8 cellular contexts compared by ENCODE assay signal in genomic region chr2:238847841-238848565, GRCh38. TPM values are rescaled to one million over a fixed set of nuclear protein-coding genes. Genes with fewer than 3 reads are reported as not detected.
DNase-seq lines count a peak whose midpoint lies in the region; ATAC-seq and TF ChIP-seq lines count a peak whose summit lies in the region.
"Had no signal": no experiment of that assay in that cellular context is flagged by ENCODE, and none has a peak within 500 bp of the region (broad histone marks: within the 10 kb centered on the region; RNA-seq: fewer than 3 reads in every experiment).

Gene TWIST2 (plus strand): TSS chr2:238848085. CDS start chr2:238848216, 131 bp downstream.

- H3K27ac ChIP-seq in IMR-90 (ENCODE audit: insufficient read depth, low read length) (peak within 1 kb of the TSS; percentile 95), liver (ENCODE audit: low read depth in 1 of 2, low read length in 2 of 2) (peak within 1 kb of the TSS; percentile 16 to 25), thyroid gland (peak within 1 kb of the TSS; percentile 36 to 83 (median 71)), MM.1S (ENCODE audit: low read length) (no peak within 1 kb of the TSS)

- H3K9me2 ChIP-seq in MM.1S (replicated peaks; ENCODE audit: insufficient read depth, low read length): no peaks in the 10 kb centered on the region

- POLR2A ChIA-PET in IMR-90 (lab: Charles Lee; ENCODE audit: unreplicated experiment): interaction anchor here (0.6 to 0.7 kb wide), 4 partner anchors 10 to 1177 kb away, joined by 3 to 5 read pairs (median 3); partner anchors contain the start of gene NDUFA10

- peak within 1 kb of the TSS; percentile 78 for H3K4ac ChIP-seq in IMR-90 (ENCODE audit: low read depth, low read length)

- CTCF ChIA-PET in IMR-90 (lab: Yijun Ruan, JAX): interaction anchor here (0.5 to 3.0 kb wide), 5 partner anchors 12 to 229 kb away, joined by 3 to 12 read pairs (median 3); no protein-coding TSS in a partner anchor

- intact Hi-C loops in IMR-90 (cut with micrococcal nuclease): loop anchor here (2.0 to 5.0 kb wide), 4 partner anchors 49 to 1144 kb away; no protein-coding TSS in a partner anchor
- intact Hi-C loops in thyroid gland (cut with DNase I): no loop called here

- H2AK5ac ChIP-seq in IMR-90 (ENCODE audit: low read depth, low read length): peak within 1 kb of the TSS; percentile 75

- peak within 1 kb of the TSS; percentile 92 for H3K9ac ChIP-seq in IMR-90 (ENCODE audit: low read depth, low read length)
- no peak within 1 kb of the TSS for H3K9ac ChIP-seq in liver (ENCODE audit: low read depth in 1 of 2, low read length in 2 of 2)
- no peak within 1 kb of the TSS for H3K9ac ChIP-seq in MM.1S (ENCODE audit: low read length)

- DNase-seq in IMR-90 (peak; percentile 91), choroid plexus epithelial cell (ENCODE audit: low read depth) (peak; percentile 93), thyroid gland (peak; percentile 21 to 40), MM.1S (no peak)

- H3K56ac ChIP-seq in IMR-90 (ENCODE audit: extremely low read depth, insufficient read depth, low read length): peak within 1 kb of the TSS; percentile 62; the same call in 1 of the 2 replicates

- H3K18ac ChIP-seq in IMR-90 (ENCODE audit: low read depth, low read length): peak within 1 kb of the TSS; percentile 81

- H3K36me3 ChIP-seq in IMR-90 (ENCODE audit: control insufficient read depth, insufficient read depth, low read length) (peaks cover 5% of the 10 kb centered on the region), liver (ENCODE audit: control insufficient read depth in 4 of 4, insufficient read depth in 3 of 4, low read depth in 1 of 4, low read length in 3 of 4) (no peaks in the 10 kb centered on the region), thyroid gland (no peaks in the 10 kb centered on the region), MM.1S (replicated peaks; ENCODE audit: insufficient read depth, low read length) (no peaks in the 10 kb centered on the region)

- H3K4me1 ChIP-seq in IMR-90 (ENCODE audit: control insufficient read depth, insufficient read depth, low read length): peaks cover 17% of the 10 kb centered on the region
- H3K4me1 ChIP-seq in liver (ENCODE audit: control insufficient read depth in 4 of 4, insufficient read depth in 4 of 4, low read length in 3 of 4): peaks cover 15 to 28% (median 18%) of the 10 kb centered on the region in 4 donors
- H3K4me1 ChIP-seq in thyroid gland: peaks cover 12 to 24% of the 10 kb centered on the region in 2 donors
- H3K4me1 ChIP-seq in MM.1S (ENCODE audit: low read length): no peaks in the 10 kb centered on the region

- in situ Hi-C loops in IMR-90 (cut with MboI; ENCODE audit: low sequenced_read_pairs): no loop called here

- peak; percentile 79 for TF ChIP-seq POLR2A in IMR-90 (IDR thresholded peaks at IDR 0.05; ENCODE audit: low read depth, low read length)
- TF ChIP-seq POLR2A in thyroid gland (IDR thresholded peaks at IDR 0.05): peak in 1 of 2 donors; percentile 40

- H3K9me3 ChIP-seq in IMR-90 (ENCODE audit: control insufficient read depth, insufficient read depth, low read length) (no peaks in the 10 kb centered on the region), liver (ENCODE audit: control insufficient read depth in 4 of 4, low read length in 3 of 4) (no peaks in the 10 kb centered on the region), thyroid gland (no peaks in the 10 kb centered on the region), MM.1S (replicated peaks; ENCODE audit: insufficient read depth, low read length) (no peaks in the 10 kb centered on the region)

- H3F3A ChIP-seq in MM.1S (ENCODE audit: insufficient read depth, low read length): no peaks in the 10 kb centered on the region

- dilution Hi-C loops in IMR-90 (cut with HindIII; ENCODE audit: low sequenced_read_pairs, unreplicated experiment): no loop called here

- H3K14ac ChIP-seq in IMR-90 (replicated peaks; ENCODE audit: low read depth, low read length): peak within 1 kb of the TSS; percentile 96

- peak within 1 kb of the TSS; percentile 80 to 82 for H4K8ac ChIP-seq in IMR-90 (ENCODE audit: low read depth in 2 of 2, low read length in 2 of 2)

- H2BK15ac ChIP-seq in IMR-90 (ENCODE audit: low read depth, low read length): peak within 1 kb of the TSS; percentile 12; the same call in 2 of the 3 replicates

- 0% methylated on average over 48 of the region's 79 CpGs; no CpG with 5 or more reads in 1 of the 2 experiments for WGBS in IMR-90 (ENCODE audit: extremely low coverage in 2 of 2, insufficient read length in 1 of 2), 2 experiments
- 4% methylated on average over 79 of the region's 79 CpGs for WGBS in liver
- WGBS in thyroid gland, 2 donors: 2 to 3% methylated on average over 18 to 35 of the region's 79 CpGs

- peak within 1 kb of the TSS; percentile 73 for H3K23ac ChIP-seq in IMR-90 (ENCODE audit: low read depth, low read length)

- H3K27me3 ChIP-seq in IMR-90 (ENCODE audit: control insufficient read depth, insufficient read depth, low read length) (no peaks in the 10 kb centered on the region), liver (ENCODE audit: control insufficient read depth in 4 of 4, insufficient read depth in 4 of 4, low read length in 3 of 4) (peaks cover 0 to 21% (median 13%) of the 10 kb centered on the region in 4 donors), thyroid gland (peaks cover 29% of the 10 kb centered on the region), MM.1S (replicated peaks; ENCODE audit: insufficient read depth, low read length) (peaks cover 24% of the 10 kb centered on the region)

- ATAC-seq in IMR-90 (ENCODE audit: low read depth) (peak; percentile 84), GM21526 (IDR thresholded peaks at IDR 0.05; ENCODE audit: low FRiP score, unreplicated experiment) (no peak), HG02970 (IDR thresholded peaks at IDR 0.05; ENCODE audit: low FRiP score, unreplicated experiment) (no peak)

- TSS peak; percentile 68 for BruUV-seq in IMR-90 (replicated peaks; lab: Mats Ljungman, UMichigan)

- peak within 1 kb of the TSS; percentile 98 for H3K4me2 ChIP-seq in IMR-90 (ENCODE audit: low read depth, low read length)
- H3K4me2 ChIP-seq in MM.1S (ENCODE audit: low read depth, low read length): no peak within 1 kb of the TSS

- H3K9me1 ChIP-seq in IMR-90 (ENCODE audit: insufficient read depth, low read length): peaks cover 2% of the 10 kb centered on the region; the same call in 1 of the 2 replicates

- no peaks in the 10 kb centered on the region for H3K79me2 ChIP-seq in MM.1S (ENCODE audit: low read length)

- no peak within 1 kb of the TSS for H2BK20ac ChIP-seq in IMR-90 (ENCODE audit: low read depth, low read length)

- peak within 1 kb of the TSS; percentile 68; the same call in 1 of the 2 replicates for H2BK120ac ChIP-seq in IMR-90 (ENCODE audit: low read depth, low read length)

- H2AFZ ChIP-seq in IMR-90 (replicated peaks; ENCODE audit: low read length, poor library complexity): peak within 1 kb of the TSS; percentile 95
- no peak within 1 kb of the TSS for H2AFZ ChIP-seq in MM.1S (ENCODE audit: low read length)

- TF ChIP-seq CTCF in IMR-90 (conservative IDR thresholded peaks at IDR 0.05; ENCODE audit: low read depth, low read length) (no peak; the same call in 1 of the 2 replicates), choroid plexus epithelial cell (conservative IDR thresholded peaks at IDR 0.05; ENCODE audit: low read depth, low read length) (peak; percentile 30), liver (IDR thresholded peaks at IDR 0.05; ENCODE audit: low read depth, low read length, missing input control) (no peak), thyroid gland (IDR thresholded peaks at IDR 0.05) (no peak), MM.1S (IDR thresholded peaks at IDR 0.05; ENCODE audit: low read length) (no peak)

- H4K20me1 ChIP-seq in IMR-90 (ENCODE audit: insufficient read depth, low read length) (peaks cover 6% of the 10 kb centered on the region; the same call in 1 of the 2 replicates), MM.1S (ENCODE audit: insufficient read depth, low read length) (no peaks in the 10 kb centered on the region)

- no peak; the same call in 1 of the 2 replicates for TF ChIP-seq RAD21 in IMR-90 (IDR thresholded peaks at IDR 0.05; ENCODE audit: low read length)
- TF ChIP-seq RAD21 in liver (IDR thresholded peaks at IDR 0.05): no peak

- H4K91ac ChIP-seq in IMR-90 (ENCODE audit: insufficient read depth, low read depth, low read length): peak within 1 kb of the TSS; percentile 62; the same call in 1 of the 2 replicates

- peak within 1 kb of the TSS; percentile 55 for H4K5ac ChIP-seq in IMR-90 (ENCODE audit: low read depth, low read length)

- H3K4me3 ChIP-seq in IMR-90 (ENCODE audit: insufficient read depth, low read depth, low read length): peak within 1 kb of the TSS; percentile 90
- H3K4me3 ChIP-seq in choroid plexus epithelial cell (ENCODE audit: low read depth, low read length): peak within 1 kb of the TSS; percentile 78
- H3K4me3 ChIP-seq in liver (ENCODE audit: low read depth in 1 of 3, low read length in 3 of 3): peak within 1 kb of the TSS in 2 of 3 donors; percentile 52 to 68
- H3K4me3 ChIP-seq in thyroid gland (replicated peaks in 1 of 3): peak within 1 kb of the TSS; percentile 20 to 40 (median 25)
- no peak within 1 kb of the TSS for H3K4me3 ChIP-seq in MM.1S (ENCODE audit: low read length)

- peak within 1 kb of the TSS; percentile 86 for H2BK5ac ChIP-seq in IMR-90 (ENCODE audit: low read depth, low read length, poor library complexity, severe bottlenecking)

- peaks cover 11 to 15% of the 10 kb centered on the region in 2 experiments; a peak in 3 of 4 replicates for H3K79me1 ChIP-seq in IMR-90 (ENCODE audit: low read depth in 1 of 2, low read length in 2 of 2)

- H2AK9ac ChIP-seq in IMR-90 (replicated peaks; ENCODE audit: low read depth, low read length, poor library complexity): peak within 1 kb of the TSS; percentile 93

TF ChIP-seq in IMR-90, 13 proteins besides CTCF, POLR2A, EP300 and RAD21 (continues in another document):
- peak; percentile 69; the same call in 1 of the 2 replicates for TF ChIP-seq CHD1 (IDR thresholded peaks at IDR 0.05; ENCODE audit: low read depth, low read length)

TF ChIP-seq in liver, 16 proteins besides CTCF, POLR2A, EP300 and RAD21 (continues in another document):
- TF ChIP-seq MAX (IDR thresholded peaks at IDR 0.05) (no peak), JUND (IDR thresholded peaks at IDR 0.05) (no peak), GABPA (IDR thresholded peaks at IDR 0.05 in 1 of 2, conservative IDR thresholded peaks at IDR 0.05 in 1 of 2) (no peak), RXRA (IDR thresholded peaks at IDR 0.05) (no peak), FOXA1 (IDR thresholded peaks at IDR 0.05) (no peak), NR2F2 (IDR thresholded peaks at IDR 0.05) (no peak), ATF3 (IDR thresholded peaks at IDR 0.05) (no peak), HNF4G (IDR thresholded peaks at IDR 0.05) (no peak)

RNA-seq across cellular contexts. Expression of gene TWIST2, which starts in this region (rescaled TPM):
- total RNA-seq in IMR-90 (2012; rRNA removed): 9.3 and 14.7 TPM in 2 replicates
- 33.6 and 40.0 TPM in 2 replicates for polyA plus RNA-seq in IMR-90 (2012; rRNA removed)
- 27.9 and 76.1 TPM in 2 replicates for polyA plus RNA-seq in IMR-90 (2012; cell fraction: cytosol; rRNA removed)
- polyA plus RNA-seq in IMR-90 (2012; cell fraction: nucleus; rRNA removed; ENCODE audit: low replicate concordance): 18.9 and 35.7 TPM in 2 replicates
- under 1 TPM; 0.17 to 0.19 TPM for total RNA-seq in liver
- polyA plus RNA-seq in liver: under 1 TPM in 1 of 2 donors, not detected in 1; 0.20 TPM
- total RNA-seq in thyroid gland: 10 to 100 TPM; 10.4 to 30.1 (median 20.8) TPM
- total RNA-seq: SK-MEL-5 had no signal

Comparison
In these comparisons a context has a peak if more than half of its experiments do, and no peak if none do; other contexts are left out.
1. RNA of gene TWIST2 (polyA plus RNA-seq): 18.9 to 76.1 TPM in IMR-90; 0.20 TPM in liver; every median in the first group is over 10 times any median in the second.